ENCODE assay signal across 9 cellular contexts in genomic region chr17:79192503-79193500, GRCh38.
A peak's percentile ranks its signal among the peaks of the same experiment; 100 is the strongest.
DNase-seq lines count a peak whose midpoint lies in the region; ATAC-seq and TF ChIP-seq lines count a peak whose summit lies in the region.
"Had no signal": no experiment of that assay in that cellular context is flagged by ENCODE, and none has a peak within 500 bp of the region (broad histone marks: within the 10 kb centered on the region; RNA-seq: fewer than 3 reads in every experiment).

No MANE protein-coding gene starts in this region.

- ATAC-seq in DND-41 (ENCODE audit: insufficient read depth, low read depth) (peak; percentile 54; the same call in 1 of the 3 replicates), left colon (peak; percentile 34), HG02970 (IDR thresholded peaks at IDR 0.05; ENCODE audit: low FRiP score, unreplicated experiment) (no peak)
- no peak for ATAC-seq in activated naive CD8-positive, alpha-beta T cell treated with anti-CD3 and anti-CD28 coated beads, Interleukin-2, amount 10 ng/mL, durations not matched to agents 7 days and 5 days (ENCODE audit: low read depth)

- H3K4me3 Mint-ChIP-seq in activated naive CD8-positive, alpha-beta T cell treated with anti-CD3 and anti-CD28 coated beads, Interleukin-2, amount 10 ng/mL, durations not matched to agents 7 days and 5 days, result no peak overlapping the region

- H3K9me3 ChIP-seq in DND-41 (ENCODE audit: insufficient read depth, low read length, severe bottlenecking) (no peaks in the 10 kb centered on the region), Karpas-422 (ENCODE audit: low read length) (no peaks in the 10 kb centered on the region), esophagus squamous epithelium (no peaks in the 10 kb centered on the region)

- H3K9me2 ChIP-seq in Karpas-422 (replicated peaks; ENCODE audit: insufficient read depth, low read length), result no peaks in the 10 kb centered on the region

- H3K27ac ChIP-seq in DND-41 (ENCODE audit: low read length) (no peak overlapping the region), Karpas-422 (ENCODE audit: low read length) (no peak overlapping the region), esophagus squamous epithelium (no peak overlapping the region)
- H3K27ac ChIP-seq: SK-N-MC had no signal

- peaks cover 25% of the 10 kb centered on the region for H4K20me1 ChIP-seq in DND-41 (ENCODE audit: insufficient read depth, low read length)
- H4K20me1 ChIP-seq in Karpas-422 (ENCODE audit: insufficient read depth, low read depth, low read length), result no peaks in the 10 kb centered on the region

- no peaks in the 10 kb centered on the region for H3K36me3 Mint-ChIP-seq in activated naive CD8-positive, alpha-beta T cell treated with anti-CD3 and anti-CD28 coated beads, Interleukin-2, amount 10 ng/mL, durations not matched to agents 7 days and 5 days

- no peaks in the 10 kb centered on the region for H3K9me3 Mint-ChIP-seq in activated naive CD8-positive, alpha-beta T cell treated with anti-CD3 and anti-CD28 coated beads, Interleukin-2, amount 10 ng/mL, durations not matched to agents 7 days and 5 days

- WGBS in esophagus squamous epithelium, 2 donors, result 20 to 24% methylated on average over 5 of the region's 23 CpGs

- H2AFZ ChIP-seq in DND-41 (ENCODE audit: low read depth, low read length) (no peak overlapping the region), Karpas-422 (ENCODE audit: low read length) (no peak overlapping the region)

- H3K79me2 ChIP-seq in DND-41 (ENCODE audit: insufficient read depth, low read length) (no peaks in the 10 kb centered on the region), Karpas-422 (ENCODE audit: low read length) (no peaks in the 10 kb centered on the region)

- peaks cover 22% of the 10 kb centered on the region for H3K27me3 Mint-ChIP-seq in activated naive CD8-positive, alpha-beta T cell treated with anti-CD3 and anti-CD28 coated beads, Interleukin-2, amount 10 ng/mL, durations not matched to agents 7 days and 5 days

- intact Hi-C loops in left colon (cut with DNase I, micrococcal nuclease), result no loop called here
- intact Hi-C loops in esophagus squamous epithelium (cut with DNase I), result no loop called here

- POLR2A ChIA-PET in activated naive CD8-positive, alpha-beta T cell treated with anti-CD3 and anti-CD28 coated beads, Interleukin-2, amount 10 ng/mL, durations not matched to agents 7 days and 5 days (lab: Charles Lee), result no interaction called here

- DNase-seq in DND-41, result peak; percentile 49
- DNase-seq in Karpas-422, result peak; percentile 70
- DNase-seq in activated naive CD8-positive, alpha-beta T cell treated with anti-CD3 and anti-CD28 coated beads, Interleukin-2, amount 10 ng/mL, durations not matched to agents 7 days and 5 days, result peak; percentile 69
- DNase-seq in left colon, result peak in 1 of 2 donors; percentile 39
- no peak for DNase-seq in NCI-H2029 treated with DMSO at 0.1 percent for 48 hours (lab: John Stamatoyannopoulos, UW)
- DNase-seq in NCI-H345 treated with DMSO at 0.1 percent for 48 hours (lab: John Stamatoyannopoulos, UW; ENCODE audit: unreplicated experiment), result no peak
- no peak for DNase-seq in esophagus squamous epithelium (lab: John Stamatoyannopoulos, UW)

- peaks cover 3% of the 10 kb centered on the region for H3K27me3 ChIP-seq in DND-41 (ENCODE audit: insufficient read depth, low read length, poor library complexity)
- no peaks in the 10 kb centered on the region for H3K27me3 ChIP-seq in Karpas-422 (ENCODE audit: low read length)
- H3K27me3 ChIP-seq in esophagus squamous epithelium, result peaks cover 0 to 84% (median 0%) of the 10 kb centered on the region in 4 donors

- no peaks in the 10 kb centered on the region for H3K4me1 ChIP-seq in DND-41 (ENCODE audit: insufficient read depth, low read length)
- no peaks in the 10 kb centered on the region for H3K4me1 ChIP-seq in Karpas-422 (ENCODE audit: low read length)
- H3K4me1 ChIP-seq in esophagus squamous epithelium, result no peaks in the 10 kb centered on the region

- H3K4me3 ChIP-seq in DND-41 (ENCODE audit: low read depth in 1 of 2, low read length in 2 of 2) (no peak overlapping the region), Karpas-422 (ENCODE audit: low read length) (no peak overlapping the region), esophagus squamous epithelium (no peak overlapping the region)
- H3K4me3 ChIP-seq: SK-N-MC had no signal

- TF ChIP-seq CTCF in DND-41 (IDR thresholded peaks at IDR 0.05; ENCODE audit: borderline replicate concordance, extremely low read depth, low read length, poor library complexity, severe bottlenecking) (no peak), esophagus squamous epithelium (IDR thresholded peaks at IDR 0.05) (no peak)

- H3K36me3 ChIP-seq in DND-41 (ENCODE audit: insufficient read depth, low read length), result no peaks in the 10 kb centered on the region
- H3K36me3 ChIP-seq in Karpas-422 (ENCODE audit: insufficient read depth, low read length), result no peaks in the 10 kb centered on the region
- H3K36me3 ChIP-seq in esophagus squamous epithelium, result no peaks in the 10 kb centered on the region

- H3K4me2 ChIP-seq in DND-41 (ENCODE audit: insufficient read depth, low read length), result no peak overlapping the region
- no peak overlapping the region for H3K4me2 ChIP-seq in Karpas-422 (ENCODE audit: low read depth, low read length, poor library complexity, severe bottlenecking)

- no peak for TF ChIP-seq POLR2A in esophagus squamous epithelium (IDR thresholded peaks at IDR 0.05)

- H3K27ac Mint-ChIP-seq in activated naive CD8-positive, alpha-beta T cell treated with anti-CD3 and anti-CD28 coated beads, Interleukin-2, amount 10 ng/mL, durations not matched to agents 7 days and 5 days, result no peak overlapping the region

- no peak overlapping the region for H3K9ac ChIP-seq in DND-41 (ENCODE audit: low read depth, low read length)
- H3K9ac ChIP-seq in Karpas-422 (ENCODE audit: low read length), result no peak overlapping the region

- H3K4me1 Mint-ChIP-seq in activated naive CD8-positive, alpha-beta T cell treated with anti-CD3 and anti-CD28 coated beads, Interleukin-2, amount 10 ng/mL, durations not matched to agents 7 days and 5 days, result no peaks in the 10 kb centered on the region

Comparison
In these comparisons a context has a peak if more than half of its experiments do, and no peak if none do; other contexts are left out.
1. ATAC-seq: peak in DND-41 (single experiment) and left colon (single experiment); none in activated naive CD8-positive, alpha-beta T cell treated with anti-CD3 and anti-CD28 coated beads, Interleukin-2, amount 10 ng/mL, durations not matched to agents 7 days and 5 days (single experiment) and HG02970 (single experiment).
2. DNase-seq: peak in DND-41 (single experiment), Karpas-422 (single experiment) and activated naive CD8-positive, alpha-beta T cell treated with anti-CD3 and anti-CD28 coated beads, Interleukin-2, amount 10 ng/mL, durations not matched to agents 7 days and 5 days (single experiment); none in NCI-H2029 treated with DMSO at 0.1 percent for 48 hours (single experiment), NCI-H345 treated with DMSO at 0.1 percent for 48 hours (single experiment) and esophagus squamous epithelium (single experiment).